1 cellular context compared by ENCODE assay signal in genomic region chr4:156976147-156976546, GRCh38.
TF ChIP-seq lines count a peak whose summit lies in the region.

No MANE protein-coding gene starts in this region.

TF ChIP-seq in IMR-90, 13 proteins besides CTCF, POLR2A, EP300 and RAD21:
- TF ChIP-seq CEBPB (IDR thresholded peaks at IDR 0.05; ENCODE audit: low read depth, low read length) (peak; percentile 43; the same call in 1 of the 2 replicates), MAFK (IDR thresholded peaks at IDR 0.05; ENCODE audit: low read depth, low read length) (no peak), FOS (IDR thresholded peaks at IDR 0.05; ENCODE audit: low read depth, low read length) (peak; percentile 46; the same call in 1 of the 2 replicates)
